ENCODE assay signal across 1 cellular context in the genomic region with DNA sequence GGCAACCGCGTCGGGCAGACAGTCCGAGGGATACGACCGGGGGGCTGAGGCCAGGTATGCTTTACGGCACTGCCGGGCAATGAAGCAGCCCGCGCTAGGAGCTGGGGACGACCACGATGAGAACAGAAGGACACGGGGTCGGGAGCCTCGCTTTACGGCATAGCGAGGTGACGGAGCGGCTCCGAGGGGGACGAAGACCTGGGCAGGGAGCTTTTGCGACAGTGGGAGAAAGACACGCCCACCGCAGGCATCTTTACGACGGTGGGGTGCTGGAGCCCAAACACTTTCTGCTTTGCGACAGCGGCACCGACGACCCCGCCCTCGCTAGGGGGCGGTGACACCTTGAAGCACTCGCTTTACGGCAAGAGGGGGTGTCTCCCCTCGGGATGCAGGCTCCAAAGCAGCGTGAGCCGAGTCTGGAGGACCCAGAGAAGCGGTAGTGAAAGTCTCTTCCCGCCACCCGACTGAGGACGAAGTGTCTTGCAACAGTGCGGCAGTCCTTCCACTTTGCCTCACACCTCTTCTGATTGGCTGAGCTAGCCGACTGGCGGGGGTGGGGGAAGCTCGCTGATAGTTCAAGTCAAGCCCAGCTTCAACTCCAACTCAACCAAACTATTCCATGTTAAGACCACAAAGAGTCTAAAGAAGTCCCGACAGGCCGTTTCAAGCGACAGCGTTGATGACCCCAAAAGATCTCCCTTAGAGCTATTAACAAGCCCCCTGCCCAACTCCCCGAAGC.
TF ChIP-seq lines count a peak whose summit lies in the region.

No MANE protein-coding gene starts in this region.

TF ChIP-seq in HepG2, 621 proteins besides CTCF, POLR2A, EP300 and RAD21 (continued from another document and continues in another):
- TF ChIP-seq, protein P1, sequence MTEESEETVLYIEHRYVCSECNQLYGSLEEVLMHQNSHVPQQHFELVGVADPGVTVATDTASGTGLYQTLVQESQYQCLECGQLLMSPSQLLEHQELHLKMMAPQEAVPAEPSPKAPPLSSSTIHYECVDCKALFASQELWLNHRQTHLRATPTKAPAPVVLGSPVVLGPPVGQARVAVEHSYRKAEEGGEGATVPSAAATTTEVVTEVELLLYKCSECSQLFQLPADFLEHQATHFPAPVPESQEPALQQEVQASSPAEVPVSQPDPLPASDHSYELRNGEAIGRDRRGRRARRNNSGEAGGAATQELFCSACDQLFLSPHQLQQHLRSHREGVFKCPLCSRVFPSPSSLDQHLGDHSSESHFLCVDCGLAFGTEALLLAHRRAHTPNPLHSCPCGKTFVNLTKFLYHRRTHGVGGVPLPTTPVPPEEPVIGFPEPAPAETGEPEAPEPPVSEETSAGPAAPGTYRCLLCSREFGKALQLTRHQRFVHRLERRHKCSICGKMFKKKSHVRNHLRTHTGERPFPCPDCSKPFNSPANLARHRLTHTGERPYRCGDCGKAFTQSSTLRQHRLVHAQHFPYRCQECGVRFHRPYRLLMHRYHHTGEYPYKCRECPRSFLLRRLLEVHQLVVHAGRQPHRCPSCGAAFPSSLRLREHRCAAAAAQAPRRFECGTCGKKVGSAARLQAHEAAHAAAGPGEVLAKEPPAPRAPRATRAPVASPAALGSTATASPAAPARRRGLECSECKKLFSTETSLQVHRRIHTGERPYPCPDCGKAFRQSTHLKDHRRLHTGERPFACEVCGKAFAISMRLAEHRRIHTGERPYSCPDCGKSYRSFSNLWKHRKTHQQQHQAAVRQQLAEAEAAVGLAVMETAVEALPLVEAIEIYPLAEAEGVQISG (CRISPR knock-in tag; IDR thresholded peaks at IDR 0.05) = peak; percentile 94
- TF ChIP-seq ZBTB7A (CRISPR knock-in tag; IDR thresholded peaks at IDR 0.05) = peak; percentile 52; the same call in 1 of the 2 replicates
- TF ChIP-seq, protein P2, sequence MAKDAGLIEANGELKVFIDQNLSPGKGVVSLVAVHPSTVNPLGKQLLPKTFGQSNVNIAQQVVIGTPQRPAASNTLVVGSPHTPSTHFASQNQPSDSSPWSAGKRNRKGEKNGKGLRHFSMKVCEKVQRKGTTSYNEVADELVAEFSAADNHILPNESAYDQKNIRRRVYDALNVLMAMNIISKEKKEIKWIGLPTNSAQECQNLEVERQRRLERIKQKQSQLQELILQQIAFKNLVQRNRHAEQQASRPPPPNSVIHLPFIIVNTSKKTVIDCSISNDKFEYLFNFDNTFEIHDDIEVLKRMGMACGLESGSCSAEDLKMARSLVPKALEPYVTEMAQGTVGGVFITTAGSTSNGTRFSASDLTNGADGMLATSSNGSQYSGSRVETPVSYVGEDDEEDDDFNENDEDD (CRISPR knock-in tag; IDR thresholded peaks at IDR 0.05; ENCODE audit: borderline replicate concordance) = peak; percentile 72; the same call in 1 of the 2 replicates
- TF ChIP-seq ZBTB7B (CRISPR knock-in tag; IDR thresholded peaks at IDR 0.05) = peak; percentile 84; the same call in 1 of the 2 replicates
- TF ChIP-seq, protein P3, sequence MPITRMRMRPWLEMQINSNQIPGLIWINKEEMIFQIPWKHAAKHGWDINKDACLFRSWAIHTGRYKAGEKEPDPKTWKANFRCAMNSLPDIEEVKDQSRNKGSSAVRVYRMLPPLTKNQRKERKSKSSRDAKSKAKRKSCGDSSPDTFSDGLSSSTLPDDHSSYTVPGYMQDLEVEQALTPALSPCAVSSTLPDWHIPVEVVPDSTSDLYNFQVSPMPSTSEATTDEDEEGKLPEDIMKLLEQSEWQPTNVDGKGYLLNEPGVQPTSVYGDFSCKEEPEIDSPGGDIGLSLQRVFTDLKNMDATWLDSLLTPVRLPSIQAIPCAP (CRISPR knock-in tag; IDR thresholded peaks at IDR 0.05; ENCODE audit: low read depth) = no peak
- TF ChIP-seq, protein P4, sequence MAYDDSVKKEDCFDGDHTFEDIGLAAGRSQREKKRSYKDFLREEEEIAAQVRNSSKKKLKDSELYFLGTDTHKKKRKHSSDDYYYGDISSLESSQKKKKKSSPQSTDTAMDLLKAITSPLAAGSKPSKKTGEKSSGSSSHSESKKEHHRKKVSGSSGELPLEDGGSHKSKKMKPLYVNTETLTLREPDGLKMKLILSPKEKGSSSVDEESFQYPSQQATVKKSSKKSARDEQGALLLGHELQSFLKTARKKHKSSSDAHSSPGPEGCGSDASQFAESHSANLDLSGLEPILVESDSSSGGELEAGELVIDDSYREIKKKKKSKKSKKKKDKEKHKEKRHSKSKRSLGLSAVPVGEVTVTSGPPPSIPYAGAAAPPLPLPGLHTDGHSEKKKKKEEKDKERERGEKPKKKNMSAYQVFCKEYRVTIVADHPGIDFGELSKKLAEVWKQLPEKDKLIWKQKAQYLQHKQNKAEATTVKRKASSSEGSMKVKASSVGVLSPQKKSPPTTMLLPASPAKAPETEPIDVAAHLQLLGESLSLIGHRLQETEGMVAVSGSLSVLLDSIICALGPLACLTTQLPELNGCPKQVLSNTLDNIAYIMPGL (CRISPR knock-in tag; IDR thresholded peaks at IDR 0.05; ENCODE audit: borderline replicate concordance in 1 of 2, low read depth in 1 of 2) = peak; percentile 56 to 74; a peak in 3 of 4 replicates
- TF ChIP-seq ZNF772 (CRISPR knock-in tag; IDR thresholded peaks at IDR 0.05) = peak; percentile 89
- TF ChIP-seq, protein P5, sequence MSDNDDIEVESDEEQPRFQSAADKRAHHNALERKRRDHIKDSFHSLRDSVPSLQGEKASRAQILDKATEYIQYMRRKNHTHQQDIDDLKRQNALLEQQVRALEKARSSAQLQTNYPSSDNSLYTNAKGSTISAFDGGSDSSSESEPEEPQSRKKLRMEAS (IDR thresholded peaks at IDR 0.05) = peak; percentile 52; the same call in 1 of the 2 replicates
- no peak for TF ChIP-seq MAFF (IDR thresholded peaks at IDR 0.05; ENCODE audit: low read depth, low read length)
- TF ChIP-seq ZNF160 (CRISPR knock-in tag; IDR thresholded peaks at IDR 0.05) = peak; percentile 37; the same call in 1 of the 2 replicates
- TF ChIP-seq ZNF468 (CRISPR knock-in tag; IDR thresholded peaks at IDR 0.05) = no peak
- peak; percentile 55 for TF ChIP-seq GATAD2A (CRISPR knock-in tag; IDR thresholded peaks at IDR 0.05)
- TF ChIP-seq ZNF337 (CRISPR knock-in tag; IDR thresholded peaks at IDR 0.05; ENCODE audit: borderline replicate concordance, low read depth) = 0 out of 2 replicates have a peak, but pooled peaks have one; percentile 6
- TF ChIP-seq ZIK1 (CRISPR knock-in tag; IDR thresholded peaks at IDR 0.05; ENCODE audit: borderline replicate concordance, low read depth) = peak; percentile 40; the same call in 1 of the 2 replicates
- TF ChIP-seq, protein P6, sequence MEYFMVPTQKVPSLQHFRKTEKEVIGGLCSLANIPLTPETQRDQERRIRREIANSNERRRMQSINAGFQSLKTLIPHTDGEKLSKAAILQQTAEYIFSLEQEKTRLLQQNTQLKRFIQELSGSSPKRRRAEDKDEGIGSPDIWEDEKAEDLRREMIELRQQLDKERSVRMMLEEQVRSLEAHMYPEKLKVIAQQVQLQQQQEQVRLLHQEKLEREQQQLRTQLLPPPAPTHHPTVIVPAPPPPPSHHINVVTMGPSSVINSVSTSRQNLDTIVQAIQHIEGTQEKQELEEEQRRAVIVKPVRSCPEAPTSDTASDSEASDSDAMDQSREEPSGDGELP (IDR thresholded peaks at IDR 0.05; ENCODE audit: borderline replicate concordance, low read depth) = peak; percentile 54; the same call in 1 of the 2 replicates
- TF ChIP-seq ZFY (CRISPR knock-in tag; IDR thresholded peaks at IDR 0.05) = peak; percentile 52; the same call in 1 of the 2 replicates
- peak; percentile 84; the same call in 1 of the 2 replicates for TF ChIP-seq ZNF788 (CRISPR knock-in tag; IDR thresholded peaks at IDR 0.05; ENCODE audit: borderline replicate concordance)
- TF ChIP-seq, protein P7, sequence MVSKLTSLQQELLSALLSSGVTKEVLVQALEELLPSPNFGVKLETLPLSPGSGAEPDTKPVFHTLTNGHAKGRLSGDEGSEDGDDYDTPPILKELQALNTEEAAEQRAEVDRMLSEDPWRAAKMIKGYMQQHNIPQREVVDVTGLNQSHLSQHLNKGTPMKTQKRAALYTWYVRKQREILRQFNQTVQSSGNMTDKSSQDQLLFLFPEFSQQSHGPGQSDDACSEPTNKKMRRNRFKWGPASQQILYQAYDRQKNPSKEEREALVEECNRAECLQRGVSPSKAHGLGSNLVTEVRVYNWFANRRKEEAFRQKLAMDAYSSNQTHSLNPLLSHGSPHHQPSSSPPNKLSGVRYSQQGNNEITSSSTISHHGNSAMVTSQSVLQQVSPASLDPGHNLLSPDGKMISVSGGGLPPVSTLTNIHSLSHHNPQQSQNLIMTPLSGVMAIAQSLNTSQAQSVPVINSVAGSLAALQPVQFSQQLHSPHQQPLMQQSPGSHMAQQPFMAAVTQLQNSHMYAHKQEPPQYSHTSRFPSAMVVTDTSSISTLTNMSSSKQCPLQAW (CRISPR knock-in tag; IDR thresholded peaks at IDR 0.05) = peak; percentile 88
- TF ChIP-seq ZNF891 (CRISPR knock-in tag; IDR thresholded peaks at IDR 0.05) = 0 out of 2 replicates have a peak, but pooled peaks have one; percentile 55
- TF ChIP-seq KLF12 (CRISPR knock-in tag; IDR thresholded peaks at IDR 0.05; ENCODE audit: borderline replicate concordance) = peak; percentile 86; the same call in 1 of the 2 replicates
- TF ChIP-seq YEATS4 (CRISPR knock-in tag; IDR thresholded peaks at IDR 0.05; ENCODE audit: borderline replicate concordance) = peak; percentile 49
- TF ChIP-seq ASH2L (IDR thresholded peaks at IDR 0.05; ENCODE audit: insufficient read length, low read depth, low read length) = peak; percentile 78
- TF ChIP-seq ZNF879 (CRISPR knock-in tag; IDR thresholded peaks at IDR 0.05) = peak; percentile 73; the same call in 1 of the 2 replicates
- TF ChIP-seq NFKBIZ (CRISPR knock-in tag; IDR thresholded peaks at IDR 0.05) = 0 out of 2 replicates have a peak, but pooled peaks have one; percentile 34
- peak; percentile 32; the same call in 1 of the 2 replicates for TF ChIP-seq ATF7-NPFF (CRISPR knock-in tag; IDR thresholded peaks at IDR 0.05; ENCODE audit: low read depth)
- TF ChIP-seq, protein P8, sequence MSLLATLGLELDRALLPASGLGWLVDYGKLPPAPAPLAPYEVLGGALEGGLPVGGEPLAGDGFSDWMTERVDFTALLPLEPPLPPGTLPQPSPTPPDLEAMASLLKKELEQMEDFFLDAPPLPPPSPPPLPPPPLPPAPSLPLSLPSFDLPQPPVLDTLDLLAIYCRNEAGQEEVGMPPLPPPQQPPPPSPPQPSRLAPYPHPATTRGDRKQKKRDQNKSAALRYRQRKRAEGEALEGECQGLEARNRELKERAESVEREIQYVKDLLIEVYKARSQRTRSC (CRISPR knock-in tag; IDR thresholded peaks at IDR 0.05; ENCODE audit: low read depth) = 0 out of 2 replicates have a peak, but pooled peaks have one; percentile 64
- TF ChIP-seq HOXA5 (CRISPR knock-in tag; IDR thresholded peaks at IDR 0.05) = peak; percentile 50; the same call in 1 of the 2 replicates
- TF ChIP-seq, protein P9, sequence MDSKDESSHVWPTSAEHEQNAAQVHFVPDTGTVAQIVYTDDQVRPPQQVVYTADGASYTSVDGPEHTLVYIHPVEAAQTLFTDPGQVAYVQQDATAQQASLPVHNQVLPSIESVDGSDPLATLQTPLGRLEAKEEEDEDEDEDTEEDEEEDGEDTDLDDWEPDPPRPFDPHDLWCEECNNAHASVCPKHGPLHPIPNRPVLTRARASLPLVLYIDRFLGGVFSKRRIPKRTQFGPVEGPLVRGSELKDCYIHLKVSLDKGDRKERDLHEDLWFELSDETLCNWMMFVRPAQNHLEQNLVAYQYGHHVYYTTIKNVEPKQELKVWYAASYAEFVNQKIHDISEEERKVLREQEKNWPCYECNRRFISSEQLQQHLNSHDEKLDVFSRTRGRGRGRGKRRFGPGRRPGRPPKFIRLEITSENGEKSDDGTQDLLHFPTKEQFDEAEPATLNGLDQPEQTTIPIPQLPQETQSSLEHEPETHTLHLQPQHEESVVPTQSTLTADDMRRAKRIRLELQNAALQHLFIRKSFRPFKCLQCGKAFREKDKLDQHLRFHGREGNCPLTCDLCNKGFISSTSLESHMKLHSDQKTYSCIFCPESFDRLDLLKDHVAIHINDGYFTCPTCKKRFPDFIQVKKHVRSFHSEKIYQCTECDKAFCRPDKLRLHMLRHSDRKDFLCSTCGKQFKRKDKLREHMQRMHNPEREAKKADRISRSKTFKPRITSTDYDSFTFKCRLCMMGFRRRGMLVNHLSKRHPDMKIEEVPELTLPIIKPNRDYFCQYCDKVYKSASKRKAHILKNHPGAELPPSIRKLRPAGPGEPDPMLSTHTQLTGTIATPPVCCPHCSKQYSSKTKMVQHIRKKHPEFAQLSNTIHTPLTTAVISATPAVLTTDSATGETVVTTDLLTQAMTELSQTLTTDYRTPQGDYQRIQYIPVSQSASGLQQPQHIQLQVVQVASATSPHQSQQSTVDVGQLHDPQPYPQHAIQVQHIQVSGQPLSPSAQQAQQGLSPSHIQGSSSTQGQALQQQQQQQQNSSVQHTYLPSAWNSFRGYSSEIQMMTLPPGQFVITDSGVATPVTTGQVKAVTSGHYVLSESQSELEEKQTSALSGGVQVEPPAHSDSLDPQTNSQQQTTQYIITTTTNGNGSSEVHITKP (CRISPR knock-in tag; IDR thresholded peaks at IDR 0.05; ENCODE audit: low read depth) = peak; percentile 73; the same call in 1 of the 2 replicates
- peak; percentile 46; the same call in 1 of the 2 replicates for TF ChIP-seq ZNF292 (CRISPR knock-in tag; IDR thresholded peaks at IDR 0.05; ENCODE audit: borderline replicate concordance, low read depth)
- TF ChIP-seq, protein P10, sequence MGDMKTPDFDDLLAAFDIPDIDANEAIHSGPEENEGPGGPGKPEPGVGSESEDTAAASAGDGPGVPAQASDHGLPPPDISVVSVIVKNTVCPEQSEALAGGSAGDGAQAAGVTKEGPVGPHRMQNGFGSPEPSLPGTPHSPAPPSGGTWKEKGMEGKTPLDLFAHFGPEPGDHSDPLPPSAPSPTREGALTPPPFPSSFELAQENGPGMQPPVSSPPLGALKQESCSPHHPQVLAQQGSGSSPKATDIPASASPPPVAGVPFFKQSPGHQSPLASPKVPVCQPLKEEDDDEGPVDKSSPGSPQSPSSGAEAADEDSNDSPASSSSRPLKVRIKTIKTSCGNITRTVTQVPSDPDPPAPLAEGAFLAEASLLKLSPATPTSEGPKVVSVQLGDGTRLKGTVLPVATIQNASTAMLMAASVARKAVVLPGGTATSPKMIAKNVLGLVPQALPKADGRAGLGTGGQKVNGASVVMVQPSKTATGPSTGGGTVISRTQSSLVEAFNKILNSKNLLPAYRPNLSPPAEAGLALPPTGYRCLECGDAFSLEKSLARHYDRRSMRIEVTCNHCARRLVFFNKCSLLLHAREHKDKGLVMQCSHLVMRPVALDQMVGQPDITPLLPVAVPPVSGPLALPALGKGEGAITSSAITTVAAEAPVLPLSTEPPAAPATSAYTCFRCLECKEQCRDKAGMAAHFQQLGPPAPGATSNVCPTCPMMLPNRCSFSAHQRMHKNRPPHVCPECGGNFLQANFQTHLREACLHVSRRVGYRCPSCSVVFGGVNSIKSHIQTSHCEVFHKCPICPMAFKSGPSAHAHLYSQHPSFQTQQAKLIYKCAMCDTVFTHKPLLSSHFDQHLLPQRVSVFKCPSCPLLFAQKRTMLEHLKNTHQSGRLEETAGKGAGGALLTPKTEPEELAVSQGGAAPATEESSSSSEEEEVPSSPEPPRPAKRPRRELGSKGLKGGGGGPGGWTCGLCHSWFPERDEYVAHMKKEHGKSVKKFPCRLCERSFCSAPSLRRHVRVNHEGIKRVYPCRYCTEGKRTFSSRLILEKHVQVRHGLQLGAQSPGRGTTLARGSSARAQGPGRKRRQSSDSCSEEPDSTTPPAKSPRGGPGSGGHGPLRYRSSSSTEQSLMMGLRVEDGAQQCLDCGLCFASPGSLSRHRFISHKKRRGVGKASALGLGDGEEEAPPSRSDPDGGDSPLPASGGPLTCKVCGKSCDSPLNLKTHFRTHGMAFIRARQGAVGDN (CRISPR knock-in tag; IDR thresholded peaks at IDR 0.05) = peak; percentile 74
- no peak for TF ChIP-seq AGO2 (optimal IDR thresholded peaks at IDR 0.05; ENCODE audit: low read depth, low read length)
- TF ChIP-seq ZNF75D (CRISPR knock-in tag; IDR thresholded peaks at IDR 0.05; ENCODE audit: borderline replicate concordance) = no peak
- 0 out of 2 replicates have a peak, but pooled peaks have one; percentile 57 for TF ChIP-seq TARDBP (CRISPR knock-in tag; IDR thresholded peaks at IDR 0.05)
- TF ChIP-seq KAT8 (CRISPR knock-in tag; IDR thresholded peaks at IDR 0.05) = peak; percentile 93
- TF ChIP-seq MYNN (CRISPR knock-in tag; IDR thresholded peaks at IDR 0.05; ENCODE audit: low read depth) = peak; percentile 29; the same call in 1 of the 2 replicates
